ENCODE assay signal across 1 cellular context in genomic region chr9:14316574-14317304, GRCh38.
TF ChIP-seq lines count a peak whose summit lies in the region.

No MANE protein-coding gene starts in this region.

TF ChIP-seq in GM23338, 12 proteins besides CTCF, POLR2A, EP300 and RAD21 (continued from another document):
- TF ChIP-seq ZNF462 (CRISPR knock-in tag; IDR thresholded peaks at IDR 0.05) (no peak), POLR2AphosphoS5 (IDR thresholded peaks at IDR 0.05; ENCODE audit: low read depth) (no peak), EZH2phosphoT487 (IDR thresholded peaks at IDR 0.05; ENCODE audit: unreplicated experiment) (no peak), NANOG (IDR thresholded peaks at IDR 0.05; ENCODE audit: borderline replicate concordance) (no peak), JUNB (IDR thresholded peaks at IDR 0.05; ENCODE audit: unreplicated experiment) (no peak)
TF ChIP-seq in GM23338: peak in this region for 0.
